1 cellular context compared by ENCODE assay signal in genomic region chr1:109208431-109208830, GRCh38.
TF ChIP-seq lines count a peak whose summit lies in the region.

No MANE protein-coding gene starts in this region.

TF ChIP-seq in HepG2, 621 proteins besides CTCF, POLR2A, EP300 and RAD21:
- TF ChIP-seq POGK (CRISPR knock-in tag; conservative IDR thresholded peaks at IDR 0.05) (no peak), ARNT (IDR thresholded peaks at IDR 0.05) (no peak), MTERF4 (CRISPR knock-in tag; IDR thresholded peaks at IDR 0.05) (no peak), FUBP1 (CRISPR knock-in tag; IDR thresholded peaks at IDR 0.05; ENCODE audit: borderline replicate concordance) (no peak), REXO4 (CRISPR knock-in tag; IDR thresholded peaks at IDR 0.05; ENCODE audit: borderline replicate concordance) (no peak), ZNF773 (CRISPR knock-in tag; IDR thresholded peaks at IDR 0.05; ENCODE audit: borderline replicate concordance) (no peak), ZNF547 (CRISPR knock-in tag; IDR thresholded peaks at IDR 0.05) (no peak), RARA (CRISPR knock-in tag; IDR thresholded peaks at IDR 0.05) (no peak), TEAD3 (CRISPR knock-in tag; optimal IDR thresholded peaks at IDR 0.05; ENCODE audit: borderline replicate concordance) (no peak), GLI4 (CRISPR knock-in tag; IDR thresholded peaks at IDR 0.05; ENCODE audit: borderline replicate concordance) (no peak), BATF2 (CRISPR knock-in tag; IDR thresholded peaks at IDR 0.05) (no peak), ZNF879 (CRISPR knock-in tag; IDR thresholded peaks at IDR 0.05) (no peak), TCF7 (IDR thresholded peaks at IDR 0.05; ENCODE audit: low read depth) (no peak), RXRA (CRISPR knock-in tag; IDR thresholded peaks at IDR 0.05) (no peak)
